In the genomic region with DNA sequence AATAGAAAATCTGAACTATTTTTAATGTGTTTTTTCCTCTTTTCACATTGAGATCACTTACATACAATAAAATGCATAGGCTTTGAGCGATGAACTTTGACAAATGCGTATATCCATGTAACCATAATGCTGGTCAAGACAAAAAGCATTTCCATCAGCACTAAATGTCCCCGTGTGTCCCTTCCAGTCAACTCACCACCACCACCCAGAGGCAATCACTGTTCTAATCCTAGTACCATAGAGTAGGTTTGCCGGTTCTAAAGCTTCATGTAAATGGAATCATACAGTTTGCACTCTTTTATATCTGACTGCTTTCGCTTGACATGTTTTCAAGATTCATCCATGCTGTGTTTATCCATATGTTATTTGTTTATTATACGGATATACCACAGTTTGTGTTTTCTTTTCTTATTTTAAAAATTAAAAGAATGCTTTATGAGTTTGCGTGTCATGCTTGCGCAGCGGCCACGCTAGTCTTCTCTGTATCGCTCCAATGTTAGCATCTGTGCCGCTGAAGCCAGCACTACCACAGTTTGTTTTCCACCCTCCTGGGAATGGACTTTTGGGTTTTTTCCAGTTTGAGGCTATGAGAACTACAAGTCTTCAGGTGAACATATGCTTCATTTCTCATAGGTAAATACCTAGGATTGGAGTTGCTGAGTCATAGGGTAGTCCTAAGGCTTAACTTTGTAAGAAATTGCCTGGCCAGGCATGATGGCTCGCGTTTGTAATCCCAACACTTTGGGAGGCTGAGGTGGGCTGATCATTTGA, we compare ENCODE assay signal across 24 cellular contexts.
DNase-seq lines count a peak whose midpoint lies in the region; ATAC-seq and TF ChIP-seq lines count a peak whose summit lies in the region.
"Had no signal": no experiment of that assay in that cellular context is flagged by ENCODE, and none has a peak within 500 bp of the region (broad histone marks: within the 10 kb centered on the region; RNA-seq: fewer than 3 reads in every experiment).

No MANE protein-coding gene starts in this region.

- no peaks in the 10 kb centered on the region for H3K36me3 ChIP-seq in liver (ENCODE audit: control insufficient read depth in 4 of 4, insufficient read depth in 3 of 4, low read depth in 1 of 4, low read length in 3 of 4)
- H3K36me3 ChIP-seq: heart right ventricle, neural progenitor cell, prostate gland, tibial nerve had no signal

- H3K9me3 Mint-ChIP-seq in type B pancreatic cell = no peaks in the 10 kb centered on the region
- H3K9me3 Mint-ChIP-seq: activated CD4-positive, alpha-beta T cell treated with anti-CD3 and anti-CD28 coated beads, Interleukin-2, amount 10 ng/mL, durations not matched to agents 7 days and 5 days; activated T-helper 2 cell treated with anti-CD3 and anti-CD28 coated beads, Interferon-gamma antibody, Interleukin-2, Interleukin-4, amounts not matched to agents 10 μg/mL and 5 μg/mL and 100 μg/mL, durations not matched to agents 14 hours and 24 hours and 36 hours; IgD-negative memory B cell had no signal

- H3K27me3 Mint-ChIP-seq in type B pancreatic cell = no peaks in the 10 kb centered on the region

- H3K9me3 ChIP-seq in liver (ENCODE audit: control insufficient read depth in 4 of 4, low read length in 3 of 4) = no peaks in the 10 kb centered on the region
- H3K9me3 ChIP-seq: heart right ventricle, prostate gland, tibial nerve had no signal

- WGBS in liver = 89% methylated on average over 14 of the region's 14 CpGs

- no peaks in the 10 kb centered on the region for H3K36me3 Mint-ChIP-seq in type B pancreatic cell
- H3K36me3 Mint-ChIP-seq: brain, IgD-negative memory B cell, neural progenitor cell had no signal

- no peaks in the 10 kb centered on the region for H3K27me3 ChIP-seq in liver (ENCODE audit: control insufficient read depth in 4 of 4, insufficient read depth in 4 of 4, low read length in 3 of 4)
- H3K27me3 ChIP-seq: heart right ventricle, neural progenitor cell, tibial nerve had no signal

- no peaks in the 10 kb centered on the region for H3K4me1 Mint-ChIP-seq in type B pancreatic cell (ENCODE audit: unreplicated experiment)
- H3K4me1 Mint-ChIP-seq: activated CD4-positive, alpha-beta T cell treated with anti-CD3 and anti-CD28 coated beads, Interleukin-2, amount 10 ng/mL, durations not matched to agents 7 days and 5 days had no signal

- no peaks in the 10 kb centered on the region for H3K4me1 ChIP-seq in liver (ENCODE audit: control insufficient read depth in 4 of 4, insufficient read depth in 4 of 4, low read length in 3 of 4)
- H3K4me1 ChIP-seq: heart right ventricle, prostate gland had no signal

- DNase-seq in DMS53 treated with DMSO at 0.1 percent for 48 hours (lab: John Stamatoyannopoulos, UW; ENCODE audit: unreplicated experiment) = peak; percentile 10
- peak; percentile 20 for DNase-seq in M059J (ENCODE audit: low read depth)
- DNase-seq in SK-MEL-5 (ENCODE audit: low read depth, low spot score) = peak; percentile 39
- no peak for DNase-seq in NCI-H345 treated with DMSO at 0.1 percent for 48 hours (lab: John Stamatoyannopoulos, UW; ENCODE audit: unreplicated experiment)
- no peak for DNase-seq in type B pancreatic cell (ENCODE audit: extremely low spot score, unreplicated experiment)
- DNase-seq: activated CD4-positive, alpha-beta T cell treated with anti-CD3 and anti-CD28 coated beads, Interleukin-2, amount 10 ng/mL, durations not matched to agents 7 days and 5 days; activated CD8-positive, alpha-beta memory T cell treated with anti-CD3 and anti-CD28 coated beads, Interleukin-2, amount 50 U/mL, for 4 hours; heart right ventricle; left ventricle myocardium superior; NCI-H187; SHP77 treated with DMSO at 0.1 percent for 48 hours; stimulated activated CD4-positive, alpha-beta T cell treated with anti-CD3 and anti-CD28 coated beads, Interleukin-4, amount 100 ng/mL, for 1 hour; stimulated activated naive CD8-positive, alpha-beta T cell treated with anti-CD3 and anti-CD28 coated beads, Interleukin-15, Interleukin-2, amounts not matched to agents 100 U/mL and 50 U/mL, for 24 hours; T-helper 1 cell had no signal

- no peak for TF ChIP-seq CTCF in liver (IDR thresholded peaks at IDR 0.05; ENCODE audit: low read depth, low read length, missing input control)
- TF ChIP-seq CTCF in type B pancreatic cell (conservative IDR thresholded peaks at IDR 0.05) = no peak

- ATAC-seq in GM18909 (IDR thresholded peaks at IDR 0.05; ENCODE audit: poor library complexity, unreplicated experiment) = no peak
- ATAC-seq: left ventricle myocardium superior; stimulated activated naive CD8-positive, alpha-beta T cell treated with anti-CD3 and anti-CD28 coated beads, Interleukin-15, Interleukin-2, amounts not matched to agents 100 U/mL and 50 U/mL, for 24 hours had no signal

- H3K9ac ChIP-seq in liver (ENCODE audit: low read depth in 1 of 2, low read length in 2 of 2) = no peak overlapping the region
- H3K9ac ChIP-seq: neural progenitor cell had no signal

- in situ Hi-C loops in SK-MEL-5 (cut with HindIII; ENCODE audit: low pct_unique_long_range_greater_than_20kb, low sequenced_read_pairs) = no loop called here

- no peak overlapping the region for H3K4me3 Mint-ChIP-seq in type B pancreatic cell
- H3K4me3 Mint-ChIP-seq: activated CD4-positive, alpha-beta T cell treated with anti-CD3 and anti-CD28 coated beads, Interleukin-2, amount 10 ng/mL, durations not matched to agents 7 days and 5 days; brain; IgD-negative memory B cell; neural progenitor cell had no signal

- TF ChIP-seq RAD21 in liver (IDR thresholded peaks at IDR 0.05) = peak; percentile 19 to 35

- no peak overlapping the region for H3K4me3 ChIP-seq in liver (ENCODE audit: low read depth in 1 of 3, low read length in 3 of 3)
- H3K4me3 ChIP-seq: heart right ventricle, neural progenitor cell, prostate gland, skin epidermis, tibial nerve had no signal

- no peak overlapping the region for H3K27ac ChIP-seq in liver (ENCODE audit: low read depth in 1 of 2, low read length in 2 of 2)
- H3K27ac ChIP-seq: heart right ventricle, HL-60, neural progenitor cell, prostate gland, skin epidermis, tibial nerve had no signal

- H3K27ac Mint-ChIP-seq in type B pancreatic cell = no peak overlapping the region
- H3K27ac Mint-ChIP-seq: activated CD4-positive, alpha-beta T cell treated with anti-CD3 and anti-CD28 coated beads, Interleukin-2, amount 10 ng/mL, durations not matched to agents 7 days and 5 days; activated T-helper 2 cell treated with anti-CD3 and anti-CD28 coated beads, Interferon-gamma antibody, Interleukin-2, Interleukin-4, amounts not matched to agents 10 μg/mL and 5 μg/mL and 100 μg/mL, durations not matched to agents 14 hours and 24 hours and 36 hours; brain; IgD-negative memory B cell; neural progenitor cell had no signal

TF ChIP-seq in liver, 16 proteins besides CTCF, POLR2A, EP300 and RAD21 (continues in another document):
- TF ChIP-seq FOXA2 (IDR thresholded peaks at IDR 0.05) = no peak
- TF ChIP-seq GABPA (IDR thresholded peaks at IDR 0.05 in 1 of 2, conservative IDR thresholded peaks at IDR 0.05 in 1 of 2) = no peak
- TF ChIP-seq NR2F2 (IDR thresholded peaks at IDR 0.05) = no peak
- TF ChIP-seq, protein P1, sequence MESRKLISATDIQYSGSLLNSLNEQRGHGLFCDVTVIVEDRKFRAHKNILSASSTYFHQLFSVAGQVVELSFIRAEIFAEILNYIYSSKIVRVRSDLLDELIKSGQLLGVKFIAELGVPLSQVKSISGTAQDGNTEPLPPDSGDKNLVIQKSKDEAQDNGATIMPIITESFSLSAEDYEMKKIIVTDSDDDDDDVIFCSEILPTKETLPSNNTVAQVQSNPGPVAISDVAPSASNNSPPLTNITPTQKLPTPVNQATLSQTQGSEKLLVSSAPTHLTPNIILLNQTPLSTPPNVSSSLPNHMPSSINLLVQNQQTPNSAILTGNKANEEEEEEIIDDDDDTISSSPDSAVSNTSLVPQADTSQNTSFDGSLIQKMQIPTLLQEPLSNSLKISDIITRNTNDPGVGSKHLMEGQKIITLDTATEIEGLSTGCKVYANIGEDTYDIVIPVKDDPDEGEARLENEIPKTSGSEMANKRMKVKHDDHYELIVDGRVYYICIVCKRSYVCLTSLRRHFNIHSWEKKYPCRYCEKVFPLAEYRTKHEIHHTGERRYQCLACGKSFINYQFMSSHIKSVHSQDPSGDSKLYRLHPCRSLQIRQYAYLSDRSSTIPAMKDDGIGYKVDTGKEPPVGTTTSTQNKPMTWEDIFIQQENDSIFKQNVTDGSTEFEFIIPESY (IDR thresholded peaks at IDR 0.05) = no peak
- no peak for TF ChIP-seq FOXA1 (IDR thresholded peaks at IDR 0.05)
- no peak for TF ChIP-seq YY1 (IDR thresholded peaks at IDR 0.05)
- no peak for TF ChIP-seq HNF4A (conservative IDR thresholded peaks at IDR 0.05)
- TF ChIP-seq, protein P2, sequence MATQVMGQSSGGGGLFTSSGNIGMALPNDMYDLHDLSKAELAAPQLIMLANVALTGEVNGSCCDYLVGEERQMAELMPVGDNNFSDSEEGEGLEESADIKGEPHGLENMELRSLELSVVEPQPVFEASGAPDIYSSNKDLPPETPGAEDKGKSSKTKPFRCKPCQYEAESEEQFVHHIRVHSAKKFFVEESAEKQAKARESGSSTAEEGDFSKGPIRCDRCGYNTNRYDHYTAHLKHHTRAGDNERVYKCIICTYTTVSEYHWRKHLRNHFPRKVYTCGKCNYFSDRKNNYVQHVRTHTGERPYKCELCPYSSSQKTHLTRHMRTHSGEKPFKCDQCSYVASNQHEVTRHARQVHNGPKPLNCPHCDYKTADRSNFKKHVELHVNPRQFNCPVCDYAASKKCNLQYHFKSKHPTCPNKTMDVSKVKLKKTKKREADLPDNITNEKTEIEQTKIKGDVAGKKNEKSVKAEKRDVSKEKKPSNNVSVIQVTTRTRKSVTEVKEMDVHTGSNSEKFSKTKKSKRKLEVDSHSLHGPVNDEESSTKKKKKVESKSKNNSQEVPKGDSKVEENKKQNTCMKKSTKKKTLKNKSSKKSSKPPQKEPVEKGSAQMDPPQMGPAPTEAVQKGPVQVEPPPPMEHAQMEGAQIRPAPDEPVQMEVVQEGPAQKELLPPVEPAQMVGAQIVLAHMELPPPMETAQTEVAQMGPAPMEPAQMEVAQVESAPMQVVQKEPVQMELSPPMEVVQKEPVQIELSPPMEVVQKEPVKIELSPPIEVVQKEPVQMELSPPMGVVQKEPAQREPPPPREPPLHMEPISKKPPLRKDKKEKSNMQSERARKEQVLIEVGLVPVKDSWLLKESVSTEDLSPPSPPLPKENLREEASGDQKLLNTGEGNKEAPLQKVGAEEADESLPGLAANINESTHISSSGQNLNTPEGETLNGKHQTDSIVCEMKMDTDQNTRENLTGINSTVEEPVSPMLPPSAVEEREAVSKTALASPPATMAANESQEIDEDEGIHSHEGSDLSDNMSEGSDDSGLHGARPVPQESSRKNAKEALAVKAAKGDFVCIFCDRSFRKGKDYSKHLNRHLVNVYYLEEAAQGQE (IDR thresholded peaks at IDR 0.05) = no peak
- no peak for TF ChIP-seq RXRA (IDR thresholded peaks at IDR 0.05)
- no peak for TF ChIP-seq TAF1 (conservative IDR thresholded peaks at IDR 0.05)
- TF ChIP-seq, protein P3, sequence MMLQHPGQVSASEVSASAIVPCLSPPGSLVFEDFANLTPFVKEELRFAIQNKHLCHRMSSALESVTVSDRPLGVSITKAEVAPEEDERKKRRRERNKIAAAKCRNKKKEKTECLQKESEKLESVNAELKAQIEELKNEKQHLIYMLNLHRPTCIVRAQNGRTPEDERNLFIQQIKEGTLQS (IDR thresholded peaks at IDR 0.05) = no peak
- TF ChIP-seq EGR1 (IDR thresholded peaks at IDR 0.05; ENCODE audit: low read depth in 2 of 2) = no peak

Comparison
In these comparisons a context has a peak if more than half of its experiments do, and no peak if none do; other contexts are left out.
1. DNase-seq: peak in DMS53 treated with DMSO at 0.1 percent for 48 hours (single experiment), M059J (single experiment) and SK-MEL-5 (single experiment); none in NCI-H345 treated with DMSO at 0.1 percent for 48 hours (single experiment) and type B pancreatic cell (single experiment).